ENCODE assay signal across 14 cellular contexts in genomic region chr2:32735370-32735769, GRCh38.
DNase-seq lines count a peak whose midpoint lies in the region; ATAC-seq, FAIRE-seq and TF ChIP-seq lines count a peak whose summit lies in the region.
"Had no signal": no experiment of that assay in that cellular context is flagged by ENCODE, and none has a peak within 500 bp of the region (broad histone marks: within the 10 kb centered on the region; RNA-seq: fewer than 3 reads in every experiment).

No MANE protein-coding gene starts in this region.

- peaks cover 2 to 23% of the 10 kb centered on the region in 2 experiments for H3K36me3 ChIP-seq in HepG2 (replicated peaks in 1 of 2; ENCODE audit: control insufficient read depth in 1 of 2, insufficient read depth in 2 of 2, low read length in 2 of 2)
- peaks cover 0 to 6% (median 0%) of the 10 kb centered on the region in 4 donors for H3K36me3 ChIP-seq in right lobe of liver

- FAIRE-seq in HepG2 (lab: Jason Lieb, UNC): no peak

- intact Hi-C loops in HepG2 (cut with micrococcal nuclease; ENCODE audit: unreplicated experiment) (no loop called here), right lobe of liver (cut with DNase I) (no loop called here)
- intact Hi-C loops in activated T-helper 2 cell treated with anti-CD3 and anti-CD28 coated beads, Interferon-gamma antibody, Interleukin-2, Interleukin-4, amounts not matched to agents 10 μg/mL and 5 μg/mL and 100 μg/mL, durations not matched to agents 14 hours and 24 hours and 36 hours (cut with micrococcal nuclease): no loop called here

- TF ChIP-seq CTCF in HepG2 (CRISPR knock-in tag; IDR thresholded peaks at IDR 0.05) (no peak), right lobe of liver (IDR thresholded peaks at IDR 0.05) (no peak)

- no peaks in the 10 kb centered on the region for H3K4me1 Mint-ChIP-seq in T-helper 17 cell
- no peaks in the 10 kb centered on the region for H3K4me1 Mint-ChIP-seq in activated T-helper 2 cell treated with anti-CD3 and anti-CD28 coated beads, Interferon-gamma antibody, Interleukin-2, Interleukin-4, amounts not matched to agents 10 μg/mL and 5 μg/mL and 100 μg/mL, durations not matched to agents 14 hours and 24 hours and 36 hours (ENCODE audit: low read depth)

- peaks cover 3% of the 10 kb centered on the region for H3K36me3 Mint-ChIP-seq in T-helper 17 cell (ENCODE audit: low read depth)
- H3K36me3 Mint-ChIP-seq in activated T-helper 2 cell treated with anti-CD3 and anti-CD28 coated beads, Interferon-gamma antibody, Interleukin-2, Interleukin-4, amounts not matched to agents 10 μg/mL and 5 μg/mL and 100 μg/mL, durations not matched to agents 14 hours and 24 hours and 36 hours (ENCODE audit: low read depth): peaks cover 17% of the 10 kb centered on the region

- no peaks in the 10 kb centered on the region for H3K9me3 ChIP-seq in HepG2 (ENCODE audit: low read length)
- H3K9me3 ChIP-seq in right lobe of liver: no peaks in the 10 kb centered on the region
- H3K9me3 ChIP-seq in T-helper 17 cell (ENCODE audit: control insufficient read depth, low read length, poor library complexity, severe bottlenecking): no peaks in the 10 kb centered on the region
- H3K9me3 ChIP-seq: BLaER1 had no signal

- no peaks in the 10 kb centered on the region for H3K27me3 Mint-ChIP-seq in T-helper 17 cell
- no peaks in the 10 kb centered on the region for H3K27me3 Mint-ChIP-seq in activated T-helper 2 cell treated with anti-CD3 and anti-CD28 coated beads, Interferon-gamma antibody, Interleukin-2, Interleukin-4, amounts not matched to agents 10 μg/mL and 5 μg/mL and 100 μg/mL, durations not matched to agents 14 hours and 24 hours and 36 hours (ENCODE audit: low read depth)

- H3K27ac Mint-ChIP-seq in T-helper 17 cell: peak overlapping the region; percentile 2
- no peak overlapping the region for H3K27ac Mint-ChIP-seq in activated T-helper 2 cell treated with anti-CD3 and anti-CD28 coated beads, Interferon-gamma antibody, Interleukin-2, Interleukin-4, amounts not matched to agents 10 μg/mL and 5 μg/mL and 100 μg/mL, durations not matched to agents 14 hours and 24 hours and 36 hours

- H3K4me2 ChIP-seq in HepG2 (ENCODE audit: low read depth, low read length): no peak overlapping the region
- H3K4me2 ChIP-seq: BLaER1 had no signal

- H3K4me1 ChIP-seq in HepG2 (ENCODE audit: insufficient read depth, low read length) (no peaks in the 10 kb centered on the region), right lobe of liver (no peaks in the 10 kb centered on the region)
- H3K4me1 ChIP-seq: BLaER1 had no signal

- ATAC-seq in HepG2 (no peak), right lobe of liver (no peak), T-helper 17 cell (no peak), HG02610 (IDR thresholded peaks at IDR 0.05; ENCODE audit: unreplicated experiment) (no peak)

- no peak for TF ChIP-seq RAD21 in HepG2 (CRISPR knock-in tag; IDR thresholded peaks at IDR 0.05)

- H3K4me3 Mint-ChIP-seq in T-helper 17 cell: no peak overlapping the region
- H3K4me3 Mint-ChIP-seq in activated T-helper 2 cell treated with anti-CD3 and anti-CD28 coated beads, Interferon-gamma antibody, Interleukin-2, Interleukin-4, amounts not matched to agents 10 μg/mL and 5 μg/mL and 100 μg/mL, durations not matched to agents 14 hours and 24 hours and 36 hours (ENCODE audit: low read depth): no peak overlapping the region

- CTCF ChIA-PET in HepG2 (lab: Yijun Ruan, JAX; ENCODE audit: low intra/inter-chr PET ratio, low total read pairs): no interaction called here

- TF ChIP-seq POLR2A in HepG2 (IDR thresholded peaks at IDR 0.05; ENCODE audit: insufficient read depth in 1 of 2, low read depth in 2 of 2, low read length in 2 of 2) (no peak), right lobe of liver (IDR thresholded peaks at IDR 0.05) (no peak), erythroblast (IDR thresholded peaks at IDR 0.05; ENCODE audit: low read length) (no peak)

- WGBS in HepG2 (ENCODE audit: low lambda C conversion rate): 88% methylated on average over 1 of the region's 1 CpG
- WGBS in right lobe of liver (ENCODE audit: insufficient coverage, low coverage, low lambda C conversion rate, missing lambda C conversion rate): 74% methylated on average over 1 of the region's 1 CpG

- no peak overlapping the region for H3K4me3 ChIP-seq in HepG2 (replicated peaks in 1 of 3; ENCODE audit: insufficient read depth in 1 of 3, low read depth in 2 of 3, low read length in 3 of 3)
- H3K4me3 ChIP-seq in right lobe of liver: no peak overlapping the region
- H3K4me3 ChIP-seq: BLaER1, GM23248 had no signal

- H3K79me2 ChIP-seq in HepG2 (ENCODE audit: insufficient read depth, low read length): no peaks in the 10 kb centered on the region

- H2AFZ ChIP-seq in HepG2 (ENCODE audit: low read length): no peak overlapping the region
- H2AFZ ChIP-seq: GM23248 had no signal

- H3K9ac ChIP-seq in HepG2 (ENCODE audit: insufficient read depth, low read depth, low read length): no peak overlapping the region
- H3K9ac ChIP-seq: BLaER1, GM23248 had no signal

- no peak for TF ChIP-seq EP300 in HepG2 (IDR thresholded peaks at IDR 0.05; ENCODE audit: low read depth in 2 of 2, low read length in 2 of 2)
- TF ChIP-seq EP300 in HepG2 (CRISPR knock-in tag; IDR thresholded peaks at IDR 0.05; ENCODE audit: borderline replicate concordance): no peak

- in situ Hi-C loops in HepG2 (cut with HindIII; ENCODE audit: extremely low pct_ligation_motif_present, low pct_unique_long_range_greater_than_20kb): no loop called here

- no peak overlapping the region for H3K27ac ChIP-seq in HepG2 (ENCODE audit: extremely low read length, insufficient read depth, low read length)
- H3K27ac ChIP-seq in right lobe of liver: no peak overlapping the region
- H3K27ac ChIP-seq: BLaER1, GM23248 had no signal

- BruUV-seq in HepG2 (replicated peaks; lab: Mats Ljungman, UMichigan): TSS peak; percentile 26

- H4K20me1 ChIP-seq in HepG2 (ENCODE audit: insufficient read depth, low read length): no peaks in the 10 kb centered on the region
- H4K20me1 ChIP-seq: BLaER1 had no signal

- no peak for DNase-seq in HepG2 (ENCODE audit: low spot score)
- no peak for DNase-seq in right lobe of liver
- no peak for DNase-seq in T-helper 17 cell
- DNase-seq in erythroblast (lab: John Stamatoyannopoulos, UW): peak; percentile 50 to 60
- DNase-seq in HCEC 1CT: no peak
- DNase-seq in activated T-cell treated with anti-CD3 and anti-CD28 coated beads, Interleukin-2, amount 50 U/mL, for 48 hours: no peak
- no peak for DNase-seq in activated T-helper 2 cell treated with anti-CD3 and anti-CD28 coated beads, Interferon-gamma antibody, Interleukin-2, Interleukin-4, amounts not matched to agents 10 μg/mL and 5 μg/mL and 100 μg/mL, durations not matched to agents 14 hours and 24 hours and 36 hours (ENCODE audit: low spot score)
- DNase-seq: 8988T, AML-193, DMS 273 treated with DMSO at 0.1 percent for 48 hours, GM23248, H7 had no signal

- no peaks in the 10 kb centered on the region for H3K9me3 Mint-ChIP-seq in activated T-helper 2 cell treated with anti-CD3 and anti-CD28 coated beads, Interferon-gamma antibody, Interleukin-2, Interleukin-4, amounts not matched to agents 10 μg/mL and 5 μg/mL and 100 μg/mL, durations not matched to agents 14 hours and 24 hours and 36 hours

- H3K27me3 ChIP-seq in HepG2 (ENCODE audit: control insufficient read depth in 1 of 2, insufficient read depth in 2 of 2, low read length in 2 of 2): no peaks in the 10 kb centered on the region
- H3K27me3 ChIP-seq in right lobe of liver: no peaks in the 10 kb centered on the region
- H3K27me3 ChIP-seq: BLaER1 had no signal

- POLR2A ChIA-PET in HepG2 (lab: Yijun Ruan, JAX): no interaction called here

TF ChIP-seq in HepG2, 621 proteins besides CTCF, POLR2A, EP300 and RAD21 (continues in another document):
- TF ChIP-seq, protein P1, sequence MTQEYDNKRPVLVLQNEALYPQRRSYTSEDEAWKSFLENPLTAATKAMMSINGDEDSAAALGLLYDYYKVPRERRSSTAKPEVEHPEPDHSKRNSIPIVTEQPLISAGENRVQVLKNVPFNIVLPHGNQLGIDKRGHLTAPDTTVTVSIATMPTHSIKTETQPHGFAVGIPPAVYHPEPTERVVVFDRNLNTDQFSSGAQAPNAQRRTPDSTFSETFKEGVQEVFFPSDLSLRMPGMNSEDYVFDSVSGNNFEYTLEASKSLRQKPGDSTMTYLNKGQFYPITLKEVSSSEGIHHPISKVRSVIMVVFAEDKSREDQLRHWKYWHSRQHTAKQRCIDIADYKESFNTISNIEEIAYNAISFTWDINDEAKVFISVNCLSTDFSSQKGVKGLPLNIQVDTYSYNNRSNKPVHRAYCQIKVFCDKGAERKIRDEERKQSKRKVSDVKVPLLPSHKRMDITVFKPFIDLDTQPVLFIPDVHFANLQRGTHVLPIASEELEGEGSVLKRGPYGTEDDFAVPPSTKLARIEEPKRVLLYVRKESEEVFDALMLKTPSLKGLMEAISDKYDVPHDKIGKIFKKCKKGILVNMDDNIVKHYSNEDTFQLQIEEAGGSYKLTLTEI (CRISPR knock-in tag; conservative IDR thresholded peaks at IDR 0.05): no peak
- TF ChIP-seq REL (CRISPR knock-in tag; conservative IDR thresholded peaks at IDR 0.05): no peak

Comparison
In these comparisons a context has a peak if more than half of its experiments do, and no peak if none do; other contexts are left out.
1. DNase-seq: peak in erythroblast (2 of 2); none in HepG2 (single experiment), right lobe of liver (0 of 3), T-helper 17 cell (0 of 3), HCEC 1CT (single experiment), activated T-cell treated with anti-CD3 and anti-CD28 coated beads, Interleukin-2, amount 50 U/mL, for 48 hours (0 of 2) and activated T-helper 2 cell treated with anti-CD3 and anti-CD28 coated beads, Interferon-gamma antibody, Interleukin-2, Interleukin-4, amounts not matched to agents 10 μg/mL and 5 μg/mL and 100 μg/mL, durations not matched to agents 14 hours and 24 hours and 36 hours (single experiment).